9 cellular contexts compared by ENCODE assay signal in the genomic region with DNA sequence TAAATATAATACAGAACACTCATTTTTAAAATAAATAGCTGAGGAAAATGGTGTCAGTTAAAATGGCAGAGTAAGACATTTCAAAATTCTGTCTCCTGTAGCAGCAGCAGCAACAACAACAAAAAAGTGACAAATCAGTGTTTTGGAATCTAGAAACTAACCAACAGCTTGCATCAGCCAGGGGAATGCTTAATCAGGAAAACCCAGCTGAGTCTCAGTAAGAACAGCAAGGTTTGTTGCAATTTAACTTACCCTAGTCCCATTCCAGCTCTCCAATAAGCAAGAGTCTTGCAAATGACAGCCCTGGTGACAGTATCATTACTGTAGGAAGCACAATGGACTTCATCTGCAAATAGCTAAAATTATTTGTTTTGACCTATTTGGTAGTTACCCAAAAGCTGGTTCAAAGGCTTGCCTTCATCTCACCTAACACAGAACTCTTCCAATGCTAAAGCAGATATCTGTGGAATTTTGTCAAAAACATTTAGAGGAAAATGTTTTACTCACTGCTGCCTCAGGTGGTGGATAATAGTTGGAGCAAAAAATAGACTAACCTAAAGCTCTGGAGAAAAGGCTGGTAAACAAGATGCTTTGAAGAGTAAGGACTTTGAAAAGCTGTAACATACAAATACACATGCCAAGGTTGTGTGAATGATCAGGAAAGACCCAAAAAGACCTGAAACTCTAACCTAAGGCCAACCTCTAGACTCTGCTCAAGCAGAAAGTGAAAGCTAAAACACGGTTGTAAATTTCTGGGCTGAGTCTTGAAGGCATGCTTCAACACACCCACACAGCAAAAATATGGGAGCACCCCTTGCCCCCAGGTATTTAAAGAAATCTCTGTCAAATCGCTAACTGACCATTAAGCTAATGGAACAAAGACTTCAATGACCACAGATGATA. TPM values are rescaled to one million over a fixed set of nuclear protein-coding genes. Genes with fewer than 3 reads are reported as not detected.
DNase-seq lines count a peak whose midpoint lies in the region; ATAC-seq, FAIRE-seq and TF ChIP-seq lines count a peak whose summit lies in the region.
"Had no signal": no experiment of that assay in that cellular context is flagged by ENCODE, and none has a peak within 500 bp of the region (broad histone marks: within the 10 kb centered on the region; RNA-seq: fewer than 3 reads in every experiment).

No MANE protein-coding gene starts in this region.

- TF ChIP-seq EP300 in sigmoid colon (IDR thresholded peaks at IDR 0.05) = no peak

- ATAC-seq in GM18508 (IDR thresholded peaks at IDR 0.05; ENCODE audit: insufficient read depth, unreplicated experiment) = peak; percentile 70
- peak; percentile 89 for ATAC-seq in HG02623 (IDR thresholded peaks at IDR 0.05; ENCODE audit: unreplicated experiment)

- TF ChIP-seq CTCF in SU-DHL-6 (IDR thresholded peaks at IDR 0.05; ENCODE audit: insufficient read depth, low read length, poor library complexity, severe bottlenecking) (peak; percentile 44), osteoblast (IDR thresholded peaks at IDR 0.05; ENCODE audit: extremely low read depth, low read depth, low read length) (peak; percentile 48), sigmoid colon (IDR thresholded peaks at IDR 0.05) (no peak)

- no peaks in the 10 kb centered on the region for H3K4me1 Mint-ChIP-seq in activated T-helper 2 cell treated with anti-CD3 and anti-CD28 coated beads, Interferon-gamma antibody, Interleukin-2, Interleukin-4, amounts not matched to agents 10 μg/mL and 5 μg/mL and 100 μg/mL, durations not matched to agents 14 hours and 24 hours and 36 hours (ENCODE audit: low read depth)

- intact Hi-C loops in sigmoid colon (cut with DNase I) = no loop called here
- intact Hi-C loops in activated T-helper 2 cell treated with anti-CD3 and anti-CD28 coated beads, Interferon-gamma antibody, Interleukin-2, Interleukin-4, amounts not matched to agents 10 μg/mL and 5 μg/mL and 100 μg/mL, durations not matched to agents 14 hours and 24 hours and 36 hours (cut with micrococcal nuclease) = no loop called here

- peak; percentile 30 for DNase-seq in osteoblast (ENCODE audit: insufficient read length, low spot score, missing footprints)
- no peak for DNase-seq in NCI-H2196 (lab: John Stamatoyannopoulos, UW; ENCODE audit: unreplicated experiment)
- DNase-seq in sigmoid colon = no peak
- no peak for DNase-seq in activated T-helper 2 cell treated with anti-CD3 and anti-CD28 coated beads, Interferon-gamma antibody, Interleukin-2, Interleukin-4, amounts not matched to agents 10 μg/mL and 5 μg/mL and 100 μg/mL, durations not matched to agents 14 hours and 24 hours and 36 hours (ENCODE audit: low spot score)
- no peak for DNase-seq in HTR-8/SVneo (ENCODE audit: insufficient read length, low spot score)

- H3K4me3 Mint-ChIP-seq in activated T-helper 2 cell treated with anti-CD3 and anti-CD28 coated beads, Interferon-gamma antibody, Interleukin-2, Interleukin-4, amounts not matched to agents 10 μg/mL and 5 μg/mL and 100 μg/mL, durations not matched to agents 14 hours and 24 hours and 36 hours (ENCODE audit: low read depth) = no peak overlapping the region

- no peaks in the 10 kb centered on the region for H3K36me3 ChIP-seq in SU-DHL-6 (ENCODE audit: low read length)
- H3K36me3 ChIP-seq in osteoblast (ENCODE audit: insufficient read depth, low read length) = no peaks in the 10 kb centered on the region
- no peaks in the 10 kb centered on the region for H3K36me3 ChIP-seq in sigmoid colon

- H2AFZ ChIP-seq in SU-DHL-6 (ENCODE audit: low read depth, low read length, severe bottlenecking) = peak overlapping the region; percentile 9
- no peak overlapping the region for H2AFZ ChIP-seq in osteoblast (ENCODE audit: low read length)

- H3K4me2 ChIP-seq in SU-DHL-6 (ENCODE audit: low read depth, low read length, poor library complexity, severe bottlenecking) (peak overlapping the region; percentile 28), osteoblast (ENCODE audit: insufficient read depth, low read length) (peak overlapping the region; percentile 58)

- FAIRE-seq in HTR-8/SVneo (lab: Jason Lieb, UNC) = no peak
- FAIRE-seq: islet of Langerhans had no signal

- H3K9ac ChIP-seq in SU-DHL-6 (ENCODE audit: low read length) = no peak overlapping the region

- no peak for TF ChIP-seq POLR2A in sigmoid colon (IDR thresholded peaks at IDR 0.05)

- no peaks in the 10 kb centered on the region for H3F3A ChIP-seq in SU-DHL-6 (ENCODE audit: insufficient read depth)

- no peaks in the 10 kb centered on the region for H3K9me3 Mint-ChIP-seq in activated T-helper 2 cell treated with anti-CD3 and anti-CD28 coated beads, Interferon-gamma antibody, Interleukin-2, Interleukin-4, amounts not matched to agents 10 μg/mL and 5 μg/mL and 100 μg/mL, durations not matched to agents 14 hours and 24 hours and 36 hours

- H3K79me2 ChIP-seq in SU-DHL-6 (ENCODE audit: insufficient read depth, low read length) (no peaks in the 10 kb centered on the region), osteoblast (ENCODE audit: insufficient read depth, low read length) (peaks cover 47% of the 10 kb centered on the region)

- peaks cover 30% of the 10 kb centered on the region for H3K27me3 Mint-ChIP-seq in activated T-helper 2 cell treated with anti-CD3 and anti-CD28 coated beads, Interferon-gamma antibody, Interleukin-2, Interleukin-4, amounts not matched to agents 10 μg/mL and 5 μg/mL and 100 μg/mL, durations not matched to agents 14 hours and 24 hours and 36 hours (ENCODE audit: low read depth)

- H4K20me1 ChIP-seq in SU-DHL-6 (ENCODE audit: low read depth, low read length) (no peaks in the 10 kb centered on the region), osteoblast (ENCODE audit: insufficient read depth, low read length) (no peaks in the 10 kb centered on the region)

- H3K27ac ChIP-seq in SU-DHL-6 (ENCODE audit: low read depth, low read length) = no peak overlapping the region
- peak overlapping the region; percentile 87 for H3K27ac ChIP-seq in osteoblast (ENCODE audit: low read depth, low read length)
- H3K27ac ChIP-seq in sigmoid colon = no peak overlapping the region

- H3K36me3 Mint-ChIP-seq in activated T-helper 2 cell treated with anti-CD3 and anti-CD28 coated beads, Interferon-gamma antibody, Interleukin-2, Interleukin-4, amounts not matched to agents 10 μg/mL and 5 μg/mL and 100 μg/mL, durations not matched to agents 14 hours and 24 hours and 36 hours (ENCODE audit: low read depth) = no peaks in the 10 kb centered on the region

- H3K27ac Mint-ChIP-seq in activated T-helper 2 cell treated with anti-CD3 and anti-CD28 coated beads, Interferon-gamma antibody, Interleukin-2, Interleukin-4, amounts not matched to agents 10 μg/mL and 5 μg/mL and 100 μg/mL, durations not matched to agents 14 hours and 24 hours and 36 hours = no peak overlapping the region

- H3K4me1 ChIP-seq in osteoblast (ENCODE audit: insufficient read depth, low read length) (peaks cover 35% of the 10 kb centered on the region), sigmoid colon (no peaks in the 10 kb centered on the region)

- H3K9me3 ChIP-seq in SU-DHL-6 (ENCODE audit: insufficient read depth, low read length) (no peaks in the 10 kb centered on the region), osteoblast (ENCODE audit: low read depth, low read length) (no peaks in the 10 kb centered on the region), sigmoid colon (peaks cover 0 to 2% (median 0%) of the 10 kb centered on the region in 4 donors)

- 33 to 67% methylated on average over 2 of the region's 2 CpGs for WGBS in sigmoid colon, 2 donors

- no peaks in the 10 kb centered on the region for H3K27me3 ChIP-seq in SU-DHL-6 (ENCODE audit: low read length)
- no peaks in the 10 kb centered on the region for H3K27me3 ChIP-seq in osteoblast (ENCODE audit: insufficient read depth, low read length)
- no peaks in the 10 kb centered on the region for H3K27me3 ChIP-seq in sigmoid colon

- H3K9me2 ChIP-seq in SU-DHL-6 (replicated peaks; ENCODE audit: insufficient read depth, low read length) = no peaks in the 10 kb centered on the region

- H3K4me3 ChIP-seq in SU-DHL-6 (ENCODE audit: insufficient read depth, low read length, poor library complexity, severe bottlenecking) (no peak overlapping the region), osteoblast (ENCODE audit: insufficient read depth, low read length) (peak overlapping the region; percentile 25), sigmoid colon (no peak overlapping the region)

RNA-seq across cellular contexts. Expression of gene ARHGAP22, which starts 9.9 kb away (rescaled TPM):
- 45.6 and 50.1 TPM in 2 replicates for total RNA-seq in osteoblast
- 1 to 10 TPM; 1.3 to 6.4 (median 4.1) TPM for total RNA-seq in sigmoid colon
- polyA plus RNA-seq in sigmoid colon = 1 to 10 TPM; 1.2 to 3.1 (median 2.4) TPM
- 0.18 and 0.43 TPM in 2 replicates for total RNA-seq in activated T-helper 2 cell treated with anti-CD3 and anti-CD28 coated beads, Interferon-gamma antibody, Interleukin-2, Interleukin-4, amounts not matched to agents 10 μg/mL and 5 μg/mL and 100 μg/mL, durations not matched to agents 14 hours and 24 hours and 36 hours

Comparison
In these comparisons a context has a peak if more than half of its experiments do, and no peak if none do; other contexts are left out.
1. CTCF ChIP-seq: peak in SU-DHL-6 (single experiment) and osteoblast (single experiment); none in sigmoid colon (0 of 4).